ENCODE assay signal across 11 cellular contexts in the genomic region with DNA sequence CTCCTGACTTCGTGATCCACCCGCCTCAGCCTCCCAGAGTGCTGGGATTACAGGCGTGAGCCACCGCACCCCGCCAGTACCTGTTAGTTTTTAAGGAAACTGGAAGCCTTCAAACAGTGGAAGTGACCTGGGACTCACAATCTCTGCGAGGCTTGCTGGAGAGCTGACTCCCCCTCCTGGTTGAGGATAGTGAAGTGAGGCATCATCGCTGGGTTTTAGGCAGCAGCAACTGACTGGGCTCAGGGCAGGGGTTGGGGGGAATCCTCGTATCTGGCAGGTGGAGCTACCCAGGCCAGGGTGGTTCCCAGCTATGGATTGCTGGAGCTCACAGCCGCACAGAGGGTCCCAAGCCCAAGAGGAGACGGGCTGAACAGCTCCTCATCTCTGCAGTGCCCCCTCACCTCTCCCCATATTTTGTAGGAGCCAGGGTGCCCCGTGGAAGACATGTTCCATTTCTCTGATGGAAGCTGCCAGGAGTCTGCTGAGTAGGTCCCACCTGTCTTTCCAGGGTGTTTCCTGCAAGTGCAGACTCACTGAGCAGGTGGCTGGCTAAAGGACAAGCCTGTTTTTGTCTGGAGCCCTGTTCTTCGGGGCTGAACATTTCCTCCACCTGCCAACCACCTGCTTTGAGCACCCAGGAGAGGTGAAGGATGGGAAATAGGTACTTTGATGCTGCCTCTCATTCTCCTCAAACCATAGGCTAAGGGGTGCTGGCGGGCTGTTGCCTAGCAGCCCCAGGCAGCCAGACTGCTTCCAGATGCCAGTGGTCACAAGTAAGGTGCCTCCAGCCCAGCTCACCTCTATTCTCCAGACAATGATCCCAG. TPM values are rescaled to one million over a fixed set of nuclear protein-coding genes. Genes with fewer than 3 reads are reported as not detected.
DNase-seq lines count a peak whose midpoint lies in the region; ATAC-seq, FAIRE-seq and TF ChIP-seq lines count a peak whose summit lies in the region.
"Had no signal": no experiment of that assay in that cellular context is flagged by ENCODE, and none has a peak within 500 bp of the region (broad histone marks: within the 10 kb centered on the region; RNA-seq: fewer than 3 reads in every experiment).

No MANE protein-coding gene starts in this region.

- CTCF ChIA-PET in SK-N-SH (lab: Yijun Ruan, JAX) (interaction anchor here (0.6 to 10.2 kb wide), 14 partner anchors 11 to 160 kb away, joined by 3 to 96 read pairs (median 4); a partner anchor contains a TSS), HepG2 (lab: Yijun Ruan, JAX; ENCODE audit: low intra/inter-chr PET ratio, low total read pairs) (interaction anchor here (1.3 kb wide), 1 partner anchor 12 kb away, joined by 4 read pairs; no protein-coding TSS in a partner anchor)

- H3K4me3 ChIP-seq in SK-N-SH (ENCODE audit: low read depth in 2 of 2, low read length in 1 of 2) (no peak overlapping the region), HepG2 (replicated peaks in 1 of 3; ENCODE audit: insufficient read depth in 1 of 3, low read depth in 2 of 3, low read length in 3 of 3) (no peak overlapping the region)
- H3K4me3 ChIP-seq: thoracic aorta had no signal

- H3K27ac ChIP-seq in SK-N-SH (ENCODE audit: low read depth in 2 of 2, low read length in 1 of 2): peak overlapping the region in 1 of 2 experiments; percentile 11; a peak in 1 of 4 replicates
- H3K27ac ChIP-seq in HepG2 (ENCODE audit: extremely low read length, insufficient read depth, low read length): no peak overlapping the region
- H3K27ac ChIP-seq: thoracic aorta had no signal

- H3K9me3 ChIP-seq in SK-N-SH (no peaks in the 10 kb centered on the region), HepG2 (ENCODE audit: low read length) (no peaks in the 10 kb centered on the region)
- H3K9me3 ChIP-seq: thoracic aorta had no signal

- H3K4me1 ChIP-seq in SK-N-SH (ENCODE audit: control insufficient read depth in 1 of 2, insufficient read depth in 2 of 2, low read depth in 1 of 2, low read length in 1 of 2): peaks cover 0 to 20% of the 10 kb centered on the region in 2 experiments; a peak in 2 of 4 replicates
- H3K4me1 ChIP-seq in HepG2 (ENCODE audit: insufficient read depth, low read length): peaks cover 84% of the 10 kb centered on the region

- H3K79me2 ChIP-seq in SK-N-SH (ENCODE audit: insufficient read depth): no peaks in the 10 kb centered on the region
- H3K79me2 ChIP-seq in HepG2 (ENCODE audit: insufficient read depth, low read length): no peaks in the 10 kb centered on the region

- H3K9ac ChIP-seq in SK-N-SH (no peak overlapping the region), HepG2 (ENCODE audit: insufficient read depth, low read depth, low read length) (no peak overlapping the region)

- 77% methylated on average over 9 of the region's 13 CpGs for WGBS in SK-N-SH (ENCODE audit: low lambda C conversion rate)
- 92% methylated on average over 9 of the region's 13 CpGs for WGBS in HepG2 (ENCODE audit: low lambda C conversion rate)

- no peak for FAIRE-seq in HepG2 (lab: Jason Lieb, UNC)

- H3F3A ChIP-seq in SK-N-SH (replicated peaks; ENCODE audit: insufficient read depth): peaks cover 10% of the 10 kb centered on the region

- intact Hi-C loops in HepG2 (cut with micrococcal nuclease; ENCODE audit: unreplicated experiment): no loop called here

- TF ChIP-seq CTCF in SK-N-SH (IDR thresholded peaks at IDR 0.05) (no peak), HepG2 (CRISPR knock-in tag; IDR thresholded peaks at IDR 0.05) (peak; percentile 59)

- BruUV-seq in HepG2 (replicated peaks; lab: Mats Ljungman, UMichigan): no TSS peak

- H3K36me3 ChIP-seq in SK-N-SH (replicated peaks in 1 of 2; ENCODE audit: control insufficient read depth in 1 of 2, insufficient read depth in 2 of 2, low read length in 1 of 2) (peaks cover 12 to 20% of the 10 kb centered on the region in 2 experiments), HepG2 (replicated peaks in 1 of 2; ENCODE audit: control insufficient read depth in 1 of 2, insufficient read depth in 2 of 2, low read length in 2 of 2) (no peaks in the 10 kb centered on the region)

- H3K27me3 ChIP-seq in SK-N-SH (ENCODE audit: insufficient read depth): no peaks in the 10 kb centered on the region
- no peaks in the 10 kb centered on the region for H3K27me3 ChIP-seq in HepG2 (ENCODE audit: control insufficient read depth in 1 of 2, insufficient read depth in 2 of 2, low read length in 2 of 2)

- no peak overlapping the region for H3K4me2 ChIP-seq in SK-N-SH
- H3K4me2 ChIP-seq in HepG2 (ENCODE audit: low read depth, low read length): no peak overlapping the region

- no peak for TF ChIP-seq EP300 in SK-N-SH (IDR thresholded peaks at IDR 0.05; ENCODE audit: borderline replicate concordance in 1 of 2, low read depth in 1 of 2, low read length in 1 of 2)
- TF ChIP-seq EP300 in HepG2 (IDR thresholded peaks at IDR 0.05; ENCODE audit: low read depth in 2 of 2, low read length in 2 of 2): no peak
- TF ChIP-seq EP300 in HepG2 (CRISPR knock-in tag; IDR thresholded peaks at IDR 0.05; ENCODE audit: borderline replicate concordance): no peak

- H3K9me2 ChIP-seq in SK-N-SH: no peaks in the 10 kb centered on the region

- H4K20me1 ChIP-seq in SK-N-SH (ENCODE audit: insufficient read depth) (no peaks in the 10 kb centered on the region), HepG2 (ENCODE audit: insufficient read depth, low read length) (no peaks in the 10 kb centered on the region)

- TF ChIP-seq POLR2A in HepG2 (IDR thresholded peaks at IDR 0.05; ENCODE audit: insufficient read depth in 1 of 2, low read depth in 2 of 2, low read length in 2 of 2): no peak

- H2AFZ ChIP-seq in SK-N-SH (ENCODE audit: low read depth) (no peak overlapping the region), HepG2 (ENCODE audit: low read length) (no peak overlapping the region)

- ATAC-seq in HepG2 (peak; percentile 62), HG03439 (IDR thresholded peaks at IDR 0.05; ENCODE audit: unreplicated experiment) (no peak)

- DNase-seq in DMS53 treated with DMSO at 0.1 percent for 48 hours (lab: John Stamatoyannopoulos, UW; ENCODE audit: unreplicated experiment) (peak; percentile 96), NCI-H1105 treated with DMSO at 0.1 percent for 48 hours (lab: John Stamatoyannopoulos, UW) (peak; percentile 85), SK-N-SH (peak; percentile 33), HepG2 (ENCODE audit: low spot score) (peak; percentile 42), retina (no peak), NCI-H226 (no peak), LoVo (ENCODE audit: low spot score) (no peak)
- DNase-seq: activated CD8-positive, alpha-beta memory T cell treated with anti-CD3 and anti-CD28 coated beads for 24 hours; RPMI8226 had no signal

- in situ Hi-C loops in HepG2 (cut with HindIII; ENCODE audit: extremely low pct_ligation_motif_present, low pct_unique_long_range_greater_than_20kb): no loop called here

- TF ChIP-seq RAD21 in SK-N-SH (IDR thresholded peaks at IDR 0.05; ENCODE audit: low read length): peak; percentile 44
- no peak for TF ChIP-seq RAD21 in HepG2 (CRISPR knock-in tag; IDR thresholded peaks at IDR 0.05)

- POLR2A ChIA-PET in SK-N-SH (lab: Yijun Ruan, JAX): interaction anchor here (1.4 kb wide), 1 partner anchor 9 kb away, joined by 4 read pairs; no protein-coding TSS in a partner anchor
- POLR2A ChIA-PET in HepG2 (lab: Yijun Ruan, JAX): interaction anchor here (0.8 to 1.9 kb wide), 3 partner anchors 29 to 43 kb away, joined by 3 to 6 read pairs (median 3); a partner anchor contains a TSS

RNA-seq across cellular contexts. Expression of a gene that starts 3.1 kb away (rescaled TPM):
- polyA plus RNA-seq in SK-N-SH (2012; rRNA removed): 4.7 and 5.2 TPM in 2 replicates
- polyA plus RNA-seq in SK-N-SH (2012; cell fraction: cytosol; rRNA removed): 1.2 and 1.4 TPM in 2 replicates
- polyA plus RNA-seq in SK-N-SH (2012; cell fraction: nucleus; rRNA removed): 29.9 and 32.6 TPM in 2 replicates
- 0.53 and 1.2 TPM in 2 replicates for total RNA-seq in HepG2 (2016; rRNA removed; fragmentation: Illumina TruSeq; extraction: Trizol)
- 0.18 and 0.30 TPM in 2 replicates for total RNA-seq in HepG2 (2016; cell fraction: cytosol; rRNA removed; fragmentation: Illumina TruSeq; extraction: Trizol; ENCODE audit: low read depth)
- total RNA-seq in HepG2 (2016; cell fraction: insoluble cytoplasmic fraction; rRNA removed; fragmentation: Illumina TruSeq; extraction: Trizol): 0.52 and 0.54 TPM in 2 replicates
- total RNA-seq in HepG2 (2016; cell fraction: membrane; rRNA removed; fragmentation: Illumina TruSeq; extraction: Trizol): 0.21 and 0.40 TPM in 2 replicates
- total RNA-seq in HepG2 (2016; cell fraction: nucleus; rRNA removed; fragmentation: Illumina TruSeq; extraction: Trizol): 0.44 and 0.59 TPM in 2 replicates
- 1.4 and 2.0 TPM in 2 replicates for polyA plus RNA-seq in HepG2 (2011; rRNA removed)
- polyA plus RNA-seq in HepG2 (2011; cell fraction: cytosol; rRNA removed): 0.56 and 0.60 TPM in 2 replicates
- 3.6 and 16.3 TPM in 2 replicates for polyA plus RNA-seq in HepG2 (2011; cell fraction: nucleus; rRNA removed)
- 1.6 and 2.2 TPM in 2 replicates for polyA plus RNA-seq in HepG2 (2012)
- 0.09 TPM in 1 of 2 replicates, not detected in the other for polyA plus RNA-seq in HepG2 (2016; cell fraction: cytosol; fragmentation: Illumina TruSeq; extraction: Trizol; ENCODE audit: low read depth)
- 0.40 and 0.47 TPM in 2 replicates for polyA plus RNA-seq in HepG2 (2016; cell fraction: insoluble cytoplasmic fraction; fragmentation: Illumina TruSeq; extraction: Trizol; ENCODE audit: low read depth)
- polyA plus RNA-seq in HepG2 (2016; cell fraction: membrane; fragmentation: Illumina TruSeq; extraction: Trizol; ENCODE audit: low read depth): 0.12 and 0.19 TPM in 2 replicates
- polyA plus RNA-seq in HepG2 (2016; cell fraction: nucleus; fragmentation: Illumina TruSeq; extraction: Trizol; ENCODE audit: insufficient read depth, low read depth): 1.2 and 1.8 TPM in 2 replicates
- polyA minus RNA-seq in HepG2 (2011; rRNA and poly(A)+ RNA removed; ENCODE audit: low replicate concordance): 0.54 and 2.1 TPM in 2 replicates
- polyA minus RNA-seq in HepG2 (2011; cell fraction: cytosol; rRNA and poly(A)+ RNA removed): 0.70 and 1.2 TPM in 2 replicates
- polyA minus RNA-seq in HepG2 (2011; cell fraction: nucleus; rRNA and poly(A)+ RNA removed): 3.6 and 3.7 TPM in 2 replicates

RNA-seq across cellular contexts. Expression of a gene that starts 31.1 kb away (rescaled TPM):
- 117 and 119 TPM in 2 replicates for polyA plus RNA-seq in SK-N-SH (2012; rRNA removed)
- polyA plus RNA-seq in SK-N-SH (2012; cell fraction: cytosol; rRNA removed): 87.3 and 102 TPM in 2 replicates
- 145 and 147 TPM in 2 replicates for polyA plus RNA-seq in SK-N-SH (2012; cell fraction: nucleus; rRNA removed)
- 38.1 and 42.4 TPM in 2 replicates for total RNA-seq in HepG2 (2016; rRNA removed; fragmentation: Illumina TruSeq; extraction: Trizol)
- total RNA-seq in HepG2 (2016; cell fraction: cytosol; rRNA removed; fragmentation: Illumina TruSeq; extraction: Trizol; ENCODE audit: low read depth): 20.5 and 21.6 TPM in 2 replicates
- 37.7 and 41.1 TPM in 2 replicates for total RNA-seq in HepG2 (2016; cell fraction: insoluble cytoplasmic fraction; rRNA removed; fragmentation: Illumina TruSeq; extraction: Trizol)
- total RNA-seq in HepG2 (2016; cell fraction: membrane; rRNA removed; fragmentation: Illumina TruSeq; extraction: Trizol): 60.6 and 65.1 TPM in 2 replicates
- 35.7 and 38.6 TPM in 2 replicates for total RNA-seq in HepG2 (2016; cell fraction: nucleus; rRNA removed; fragmentation: Illumina TruSeq; extraction: Trizol)
- 82.5 and 91.3 TPM in 2 replicates for polyA plus RNA-seq in HepG2 (2011; rRNA removed)
- 94.6 and 96.0 TPM in 2 replicates for polyA plus RNA-seq in HepG2 (2011; cell fraction: cytosol; rRNA removed)
- 121 and 124 TPM in 2 replicates for polyA plus RNA-seq in HepG2 (2011; cell fraction: nucleus; rRNA removed)
- polyA plus RNA-seq in HepG2 (2012): 68.6 and 96.3 TPM in 2 replicates
- polyA plus RNA-seq in HepG2 (2016; cell fraction: cytosol; fragmentation: Illumina TruSeq; extraction: Trizol; ENCODE audit: low read depth): 59.2 and 67.3 TPM in 2 replicates
- polyA plus RNA-seq in HepG2 (2016; cell fraction: insoluble cytoplasmic fraction; fragmentation: Illumina TruSeq; extraction: Trizol; ENCODE audit: low read depth): 57.7 and 67.3 TPM in 2 replicates
- 88.5 and 93.3 TPM in 2 replicates for polyA plus RNA-seq in HepG2 (2016; cell fraction: membrane; fragmentation: Illumina TruSeq; extraction: Trizol; ENCODE audit: low read depth)
- polyA plus RNA-seq in HepG2 (2016; cell fraction: nucleus; fragmentation: Illumina TruSeq; extraction: Trizol; ENCODE audit: insufficient read depth, low read depth): 61.0 and 66.5 TPM in 2 replicates
- 118 and 141 TPM in 2 replicates for polyA minus RNA-seq in HepG2 (2011; rRNA and poly(A)+ RNA removed; ENCODE audit: low replicate concordance)
- 57.9 and 82.7 TPM in 2 replicates for polyA minus RNA-seq in HepG2 (2011; cell fraction: cytosol; rRNA and poly(A)+ RNA removed)
- polyA minus RNA-seq in HepG2 (2011; cell fraction: nucleus; rRNA and poly(A)+ RNA removed): 88.2 and 116 TPM in 2 replicates

RNA-seq across cellular contexts. Expression of a gene that starts 32.8 kb away (rescaled TPM):
- polyA plus RNA-seq in SK-N-SH (2012; rRNA removed) (23.0 and 28.7 TPM in 2 replicates), HepG2 (2011; rRNA removed) (24.0 and 29.8 TPM in 2 replicates)
- 21.6 and 24.8 TPM in 2 replicates for polyA plus RNA-seq in SK-N-SH (2012; cell fraction: cytosol; rRNA removed)
- polyA plus RNA-seq in SK-N-SH (2012; cell fraction: nucleus; rRNA removed): 22.6 and 32.2 TPM in 2 replicates
- 68.3 and 89.7 TPM in 2 replicates for total RNA-seq in HepG2 (2016; rRNA removed; fragmentation: Illumina TruSeq; extraction: Trizol)
- total RNA-seq in HepG2 (2016; cell fraction: cytosol; rRNA removed; fragmentation: Illumina TruSeq; extraction: Trizol; ENCODE audit: low read depth): 3.6 and 5.5 TPM in 2 replicates
- 68.1 and 86.4 TPM in 2 replicates for total RNA-seq in HepG2 (2016; cell fraction: insoluble cytoplasmic fraction; rRNA removed; fragmentation: Illumina TruSeq; extraction: Trizol)
- 11.5 and 12.6 TPM in 2 replicates for total RNA-seq in HepG2 (2016; cell fraction: membrane; rRNA removed; fragmentation: Illumina TruSeq; extraction: Trizol)
- total RNA-seq in HepG2 (2016; cell fraction: nucleus; rRNA removed; fragmentation: Illumina TruSeq; extraction: Trizol): 22.8 and 27.6 TPM in 2 replicates
- 23.1 and 23.8 TPM in 2 replicates for polyA plus RNA-seq in HepG2 (2011; cell fraction: cytosol; rRNA removed)
- polyA plus RNA-seq in HepG2 (2011; cell fraction: nucleus; rRNA removed): 7.3 and 7.5 TPM in 2 replicates
- polyA plus RNA-seq in HepG2 (2012): 31.2 and 34.6 TPM in 2 replicates
- 5.3 and 5.4 TPM in 2 replicates for polyA plus RNA-seq in HepG2 (2016; cell fraction: cytosol; fragmentation: Illumina TruSeq; extraction: Trizol; ENCODE audit: low read depth)
- 85.2 and 97.5 TPM in 2 replicates for polyA plus RNA-seq in HepG2 (2016; cell fraction: insoluble cytoplasmic fraction; fragmentation: Illumina TruSeq; extraction: Trizol; ENCODE audit: low read depth)
- polyA plus RNA-seq in HepG2 (2016; cell fraction: membrane; fragmentation: Illumina TruSeq; extraction: Trizol; ENCODE audit: low read depth): 10.7 TPM in 2 replicates
- 48.3 and 48.4 TPM in 2 replicates for polyA plus RNA-seq in HepG2 (2016; cell fraction: nucleus; fragmentation: Illumina TruSeq; extraction: Trizol; ENCODE audit: insufficient read depth, low read depth)
- polyA minus RNA-seq in HepG2 (2011; rRNA and poly(A)+ RNA removed; ENCODE audit: low replicate concordance): 8.7 and 16.9 TPM in 2 replicates
- polyA minus RNA-seq in HepG2 (2011; cell fraction: cytosol; rRNA and poly(A)+ RNA removed): 6.6 and 10.7 TPM in 2 replicates
- 9.7 and 11.1 TPM in 2 replicates for polyA minus RNA-seq in HepG2 (2011; cell fraction: nucleus; rRNA and poly(A)+ RNA removed)

RNA-seq across cellular contexts. Expression of a gene that starts 43.0 kb away (rescaled TPM):
- polyA plus RNA-seq in SK-N-SH (2012; rRNA removed) (10.3 and 10.8 TPM in 2 replicates), HepG2 (2011; rRNA removed) (10.8 and 11.4 TPM in 2 replicates)
- 10.6 and 11.1 TPM in 2 replicates for polyA plus RNA-seq in SK-N-SH (2012; cell fraction: cytosol; rRNA removed)
- polyA plus RNA-seq in SK-N-SH (2012; cell fraction: nucleus; rRNA removed): 12.7 and 13.1 TPM in 2 replicates
- total RNA-seq in HepG2 (2016; rRNA removed; fragmentation: Illumina TruSeq; extraction: Trizol): 4.7 and 6.6 TPM in 2 replicates
- 1.7 and 1.9 TPM in 2 replicates for total RNA-seq in HepG2 (2016; cell fraction: cytosol; rRNA removed; fragmentation: Illumina TruSeq; extraction: Trizol; ENCODE audit: low read depth)
- total RNA-seq in HepG2 (2016; cell fraction: insoluble cytoplasmic fraction; rRNA removed; fragmentation: Illumina TruSeq; extraction: Trizol): 5.0 and 5.9 TPM in 2 replicates
- 6.1 TPM in 2 replicates for total RNA-seq in HepG2 (2016; cell fraction: membrane; rRNA removed; fragmentation: Illumina TruSeq; extraction: Trizol)
- total RNA-seq in HepG2 (2016; cell fraction: nucleus; rRNA removed; fragmentation: Illumina TruSeq; extraction: Trizol): 3.5 and 3.8 TPM in 2 replicates
- polyA plus RNA-seq in HepG2 (2011; cell fraction: cytosol; rRNA removed): 9.7 and 10.4 TPM in 2 replicates
- polyA plus RNA-seq in HepG2 (2011; cell fraction: nucleus; rRNA removed): 8.1 and 9.8 TPM in 2 replicates
- polyA plus RNA-seq in HepG2 (2012): 7.8 and 9.8 TPM in 2 replicates
- 1.3 and 1.5 TPM in 2 replicates for polyA plus RNA-seq in HepG2 (2016; cell fraction: cytosol; fragmentation: Illumina TruSeq; extraction: Trizol; ENCODE audit: low read depth)
- 6.4 and 8.5 TPM in 2 replicates for polyA plus RNA-seq in HepG2 (2016; cell fraction: insoluble cytoplasmic fraction; fragmentation: Illumina TruSeq; extraction: Trizol; ENCODE audit: low read depth)
- 5.3 and 6.0 TPM in 2 replicates for polyA plus RNA-seq in HepG2 (2016; cell fraction: membrane; fragmentation: Illumina TruSeq; extraction: Trizol; ENCODE audit: low read depth)
- 10.5 TPM in 2 replicates for polyA plus RNA-seq in HepG2 (2016; cell fraction: nucleus; fragmentation: Illumina TruSeq; extraction: Trizol; ENCODE audit: insufficient read depth, low read depth)
- 6.5 and 19.9 TPM in 2 replicates for polyA minus RNA-seq in HepG2 (2011; rRNA and poly(A)+ RNA removed; ENCODE audit: low replicate concordance)
- 5.5 and 6.4 TPM in 2 replicates for polyA minus RNA-seq in HepG2 (2011; cell fraction: cytosol; rRNA and poly(A)+ RNA removed)
- polyA minus RNA-seq in HepG2 (2011; cell fraction: nucleus; rRNA and poly(A)+ RNA removed): 3.5 and 5.6 TPM in 2 replicates

RNA-seq across cellular contexts. Expression of a gene that starts 43.5 kb away (rescaled TPM):
- 28.0 and 33.2 TPM in 2 replicates for polyA plus RNA-seq in SK-N-SH (2012; rRNA removed)
- 21.1 and 21.7 TPM in 2 replicates for polyA plus RNA-seq in SK-N-SH (2012; cell fraction: cytosol; rRNA removed)
- polyA plus RNA-seq in SK-N-SH (2012; cell fraction: nucleus; rRNA removed): 65.6 and 65.7 TPM in 2 replicates
- 34.7 and 35.5 TPM in 2 replicates for total RNA-seq in HepG2 (2016; rRNA removed; fragmentation: Illumina TruSeq; extraction: Trizol)
- 13.7 and 15.7 TPM in 2 replicates for total RNA-seq in HepG2 (2016; cell fraction: cytosol; rRNA removed; fragmentation: Illumina TruSeq; extraction: Trizol; ENCODE audit: low read depth)
- total RNA-seq in HepG2 (2016; cell fraction: insoluble cytoplasmic fraction; rRNA removed; fragmentation: Illumina TruSeq; extraction: Trizol): 35.1 and 37.6 TPM in 2 replicates
- 18.6 and 19.7 TPM in 2 replicates for total RNA-seq in HepG2 (2016; cell fraction: membrane; rRNA removed; fragmentation: Illumina TruSeq; extraction: Trizol)
- 22.7 and 26.8 TPM in 2 replicates for total RNA-seq in HepG2 (2016; cell fraction: nucleus; rRNA removed; fragmentation: Illumina TruSeq; extraction: Trizol)
- polyA plus RNA-seq in HepG2 (2011; rRNA removed): 36.9 and 38.3 TPM in 2 replicates
- polyA plus RNA-seq in HepG2 (2011; cell fraction: cytosol; rRNA removed): 22.7 and 24.5 TPM in 2 replicates
- 38.6 and 43.0 TPM in 2 replicates for polyA plus RNA-seq in HepG2 (2011; cell fraction: nucleus; rRNA removed)
- polyA plus RNA-seq in HepG2 (2012): 21.2 and 23.6 TPM in 2 replicates
- 11.4 and 14.1 TPM in 2 replicates for polyA plus RNA-seq in HepG2 (2016; cell fraction: cytosol; fragmentation: Illumina TruSeq; extraction: Trizol; ENCODE audit: low read depth)
- 46.1 and 52.2 TPM in 2 replicates for polyA plus RNA-seq in HepG2 (2016; cell fraction: insoluble cytoplasmic fraction; fragmentation: Illumina TruSeq; extraction: Trizol; ENCODE audit: low read depth)
- 15.5 and 17.6 TPM in 2 replicates for polyA plus RNA-seq in HepG2 (2016; cell fraction: membrane; fragmentation: Illumina TruSeq; extraction: Trizol; ENCODE audit: low read depth)
- polyA plus RNA-seq in HepG2 (2016; cell fraction: nucleus; fragmentation: Illumina TruSeq; extraction: Trizol; ENCODE audit: insufficient read depth, low read depth): 43.2 and 53.1 TPM in 2 replicates
- 49.2 and 64.0 TPM in 2 replicates for polyA minus RNA-seq in HepG2 (2011; rRNA and poly(A)+ RNA removed; ENCODE audit: low replicate concordance)
- polyA minus RNA-seq in HepG2 (2011; cell fraction: cytosol; rRNA and poly(A)+ RNA removed): 9.4 and 10.6 TPM in 2 replicates
- polyA minus RNA-seq in HepG2 (2011; cell fraction: nucleus; rRNA and poly(A)+ RNA removed): 58.3 and 58.5 TPM in 2 replicates

Comparison
In these comparisons a context has a peak if more than half of its experiments do, and no peak if none do; other contexts are left out.
1. DNase-seq: peak in DMS53 treated with DMSO at 0.1 percent for 48 hours (single experiment), NCI-H1105 treated with DMSO at 0.1 percent for 48 hours (single experiment), SK-N-SH (single experiment) and HepG2 (single experiment); none in retina (single experiment), NCI-H226 (single experiment) and LoVo (single experiment).